1 cellular context compared by ENCODE assay signal in the genomic region with DNA sequence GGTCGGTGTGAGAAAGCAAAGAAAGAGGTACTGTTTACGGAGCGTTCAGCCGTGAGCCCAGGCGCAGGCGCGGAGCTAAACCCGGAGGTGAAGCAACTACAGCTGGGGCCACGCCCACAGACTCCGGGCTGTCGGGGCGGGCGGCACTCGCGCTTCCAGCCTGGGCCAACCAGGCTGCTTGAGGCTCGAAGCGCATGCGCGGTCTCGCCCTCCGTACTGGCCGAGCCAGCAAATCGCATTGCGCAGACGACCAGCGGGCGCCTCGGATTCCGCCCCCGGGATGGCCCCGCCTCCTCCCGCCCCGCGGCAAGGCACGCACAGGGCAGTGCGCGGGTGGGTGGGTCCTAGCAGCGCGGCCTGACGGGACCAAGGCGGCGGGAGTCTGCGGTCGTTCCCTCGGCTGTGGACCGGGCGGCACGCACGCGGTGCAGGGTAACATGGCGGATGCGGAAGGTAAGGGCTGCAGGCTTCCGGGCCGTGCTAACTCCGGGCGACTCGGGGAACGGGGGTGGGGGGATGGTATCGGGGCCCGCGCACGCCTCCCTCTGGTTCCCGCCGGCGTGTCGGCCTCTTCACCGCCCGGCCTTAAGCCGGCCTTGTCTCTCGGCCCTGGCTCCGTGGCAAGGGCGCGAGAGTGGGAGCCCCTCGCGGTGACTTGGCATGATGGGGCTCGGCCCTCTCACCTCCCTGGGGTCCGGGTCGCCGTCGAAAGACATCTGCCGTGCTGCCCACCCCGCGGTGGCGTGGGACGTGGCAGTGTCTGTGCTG.
TF ChIP-seq lines count a peak whose summit lies in the region.

A gene (plus strand): TSS at position 336 of the 768 bp plus-strand sequence. CDS start 102 bp downstream, at position 438.

TF ChIP-seq in K562, 482 proteins besides CTCF, POLR2A, EP300 and RAD21 (continued from another document):
- TF ChIP-seq, protein P1, sequence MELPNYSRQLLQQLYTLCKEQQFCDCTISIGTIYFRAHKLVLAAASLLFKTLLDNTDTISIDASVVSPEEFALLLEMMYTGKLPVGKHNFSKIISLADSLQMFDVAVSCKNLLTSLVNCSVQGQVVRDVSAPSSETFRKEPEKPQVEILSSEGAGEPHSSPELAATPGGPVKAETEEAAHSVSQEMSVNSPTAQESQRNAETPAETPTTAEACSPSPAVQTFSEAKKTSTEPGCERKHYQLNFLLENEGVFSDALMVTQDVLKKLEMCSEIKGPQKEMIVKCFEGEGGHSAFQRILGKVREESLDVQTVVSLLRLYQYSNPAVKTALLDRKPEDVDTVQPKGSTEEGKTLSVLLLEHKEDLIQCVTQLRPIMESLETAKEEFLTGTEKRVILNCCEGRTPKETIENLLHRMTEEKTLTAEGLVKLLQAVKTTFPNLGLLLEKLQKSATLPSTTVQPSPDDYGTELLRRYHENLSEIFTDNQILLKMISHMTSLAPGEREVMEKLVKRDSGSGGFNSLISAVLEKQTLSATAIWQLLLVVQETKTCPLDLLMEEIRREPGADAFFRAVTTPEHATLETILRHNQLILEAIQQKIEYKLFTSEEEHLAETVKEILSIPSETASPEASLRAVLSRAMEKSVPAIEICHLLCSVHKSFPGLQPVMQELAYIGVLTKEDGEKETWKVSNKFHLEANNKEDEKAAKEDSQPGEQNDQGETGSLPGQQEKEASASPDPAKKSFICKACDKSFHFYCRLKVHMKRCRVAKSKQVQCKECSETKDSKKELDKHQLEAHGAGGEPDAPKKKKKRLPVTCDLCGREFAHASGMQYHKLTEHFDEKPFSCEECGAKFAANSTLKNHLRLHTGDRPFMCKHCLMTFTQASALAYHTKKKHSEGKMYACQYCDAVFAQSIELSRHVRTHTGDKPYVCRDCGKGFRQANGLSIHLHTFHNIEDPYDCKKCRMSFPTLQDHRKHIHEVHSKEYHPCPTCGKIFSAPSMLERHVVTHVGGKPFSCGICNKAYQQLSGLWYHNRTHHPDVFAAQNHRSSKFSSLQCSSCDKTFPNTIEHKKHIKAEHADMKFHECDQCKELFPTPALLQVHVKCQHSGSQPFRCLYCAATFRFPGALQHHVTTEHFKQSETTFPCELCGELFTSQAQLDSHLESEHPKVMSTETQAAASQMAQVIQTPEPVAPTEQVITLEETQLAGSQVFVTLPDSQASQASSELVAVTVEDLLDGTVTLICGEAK (IDR thresholded peaks at IDR 0.05), result peak; percentile 81
- TF ChIP-seq, protein P1 (CRISPR knock-in tag; IDR thresholded peaks at IDR 0.05), result no peak
- TF ChIP-seq ZBTB1 (CRISPR knock-in tag; IDR thresholded peaks at IDR 0.05; ENCODE audit: borderline replicate concordance, low read depth), result peak; percentile 90
- TF ChIP-seq, protein P2, sequence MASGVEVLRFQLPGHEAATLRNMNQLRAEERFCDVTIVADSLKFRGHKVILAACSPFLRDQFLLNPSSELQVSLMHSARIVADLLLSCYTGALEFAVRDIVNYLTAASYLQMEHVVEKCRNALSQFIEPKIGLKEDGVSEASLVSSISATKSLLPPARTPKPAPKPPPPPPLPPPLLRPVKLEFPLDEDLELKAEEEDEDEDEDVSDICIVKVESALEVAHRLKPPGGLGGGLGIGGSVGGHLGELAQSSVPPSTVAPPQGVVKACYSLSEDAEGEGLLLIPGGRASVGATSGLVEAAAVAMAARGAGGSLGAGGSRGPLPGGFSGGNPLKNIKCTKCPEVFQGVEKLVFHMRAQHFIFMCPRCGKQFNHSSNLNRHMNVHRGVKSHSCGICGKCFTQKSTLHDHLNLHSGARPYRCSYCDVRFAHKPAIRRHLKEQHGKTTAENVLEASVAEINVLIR (CRISPR knock-in tag; IDR thresholded peaks at IDR 0.05), result no peak
- peak; percentile 98 for TF ChIP-seq CEBPB (tag; IDR thresholded peaks at IDR 0.05)
- peak; percentile 74 for TF ChIP-seq SUPT5H (IDR thresholded peaks at IDR 0.05)
- TF ChIP-seq, protein P3, sequence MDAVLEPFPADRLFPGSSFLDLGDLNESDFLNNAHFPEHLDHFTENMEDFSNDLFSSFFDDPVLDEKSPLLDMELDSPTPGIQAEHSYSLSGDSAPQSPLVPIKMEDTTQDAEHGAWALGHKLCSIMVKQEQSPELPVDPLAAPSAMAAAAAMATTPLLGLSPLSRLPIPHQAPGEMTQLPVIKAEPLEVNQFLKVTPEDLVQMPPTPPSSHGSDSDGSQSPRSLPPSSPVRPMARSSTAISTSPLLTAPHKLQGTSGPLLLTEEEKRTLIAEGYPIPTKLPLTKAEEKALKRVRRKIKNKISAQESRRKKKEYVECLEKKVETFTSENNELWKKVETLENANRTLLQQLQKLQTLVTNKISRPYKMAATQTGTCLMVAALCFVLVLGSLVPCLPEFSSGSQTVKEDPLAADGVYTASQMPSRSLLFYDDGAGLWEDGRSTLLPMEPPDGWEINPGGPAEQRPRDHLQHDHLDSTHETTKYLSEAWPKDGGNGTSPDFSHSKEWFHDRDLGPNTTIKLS (IDR thresholded peaks at IDR 0.05; ENCODE audit: borderline replicate concordance, low read depth), result peak; percentile 58; the same call in 1 of the 2 replicates
- 0 out of 2 replicates have a peak, but pooled peaks have one; percentile 84 for TF ChIP-seq SRSF3 (IDR thresholded peaks at IDR 0.05; ENCODE audit: insufficient read depth, low read length)
- TF ChIP-seq, protein P4, sequence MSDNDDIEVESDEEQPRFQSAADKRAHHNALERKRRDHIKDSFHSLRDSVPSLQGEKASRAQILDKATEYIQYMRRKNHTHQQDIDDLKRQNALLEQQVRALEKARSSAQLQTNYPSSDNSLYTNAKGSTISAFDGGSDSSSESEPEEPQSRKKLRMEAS (CRISPR knock-in tag; IDR thresholded peaks at IDR 0.05), result peak; percentile 92
- TF ChIP-seq ZFX (CRISPR knock-in tag; IDR thresholded peaks at IDR 0.05), result peak; percentile 73
- peak; percentile 85 for TF ChIP-seq KAT7 (CRISPR knock-in tag; IDR thresholded peaks at IDR 0.05; ENCODE audit: borderline replicate concordance)
- TF ChIP-seq ZNF140 (CRISPR knock-in tag; IDR thresholded peaks at IDR 0.05), result no peak
- TF ChIP-seq KDM2B (CRISPR knock-in tag; IDR thresholded peaks at IDR 0.05), result no peak
- no peak for TF ChIP-seq MTF1 (CRISPR knock-in tag; IDR thresholded peaks at IDR 0.05; ENCODE audit: borderline replicate concordance)
- TF ChIP-seq MTA1 (IDR thresholded peaks at IDR 0.05; ENCODE audit: borderline replicate concordance), result no peak
- TF ChIP-seq TGIF2 (CRISPR knock-in tag; IDR thresholded peaks at IDR 0.05), result no peak
